In genomic region chr12:60216226-60216625, GRCh38 we compare ENCODE assay signal across 30 cellular contexts.
DNase-seq lines count a peak whose midpoint lies in the region; ATAC-seq, FAIRE-seq and TF ChIP-seq lines count a peak whose summit lies in the region.
"Had no signal": no experiment of that assay in that cellular context is flagged by ENCODE, and none has a peak within 500 bp of the region (broad histone marks: within the 10 kb centered on the region; RNA-seq: fewer than 3 reads in every experiment).

No MANE protein-coding gene starts in this region.

- H3K27ac Mint-ChIP-seq in WTC11 = no peak overlapping the region
- H3K27ac Mint-ChIP-seq: CD14-positive monocyte; CD4-positive, alpha-beta memory T cell; CD4-positive, CD25-positive, alpha-beta regulatory T cell; CD8-positive, alpha-beta memory T cell had no signal

- H4K20me1 ChIP-seq in H1 (replicated peaks in 1 of 2; ENCODE audit: control insufficient read depth in 1 of 2, insufficient read depth in 2 of 2, low read length in 2 of 2) (no peaks in the 10 kb centered on the region), fibroblast of lung (ENCODE audit: control insufficient read depth, extremely low read depth, insufficient read depth, low read length) (no peaks in the 10 kb centered on the region), neural cell (ENCODE audit: insufficient read depth) (no peaks in the 10 kb centered on the region)
- H4K20me1 ChIP-seq: BLaER1 had no signal

- TF ChIP-seq CTCF in WTC11 (IDR thresholded peaks at IDR 0.05) = no peak
- TF ChIP-seq CTCF in H1 (IDR thresholded peaks at IDR 0.05; ENCODE audit: control extremely low read depth in 1 of 3, insufficient read depth in 1 of 3, low read depth in 1 of 3, low read length in 3 of 3) = no peak
- no peak for TF ChIP-seq CTCF in fibroblast of lung (conservative IDR thresholded peaks at IDR 0.05 in 1 of 2, IDR thresholded peaks at IDR 0.05 in 1 of 2; ENCODE audit: low read depth in 1 of 2, low read length in 2 of 2)
- TF ChIP-seq CTCF in neural cell (IDR thresholded peaks at IDR 0.05; ENCODE audit: poor library complexity, severe bottlenecking) = no peak

- CTCF ChIA-PET in WTC11 (lab: Charles Lee) = no interaction called here
- CTCF ChIA-PET in H1 (lab: Charles Lee; ENCODE audit: partially characterized antibody) = no interaction called here

- H3K4me3 Mint-ChIP-seq in WTC11 = no peak overlapping the region
- H3K4me3 Mint-ChIP-seq: CD14-positive monocyte; CD4-positive, alpha-beta memory T cell; CD4-positive, CD25-positive, alpha-beta regulatory T cell; CD8-positive, alpha-beta memory T cell had no signal

- H3F3A ChIP-seq in neural cell (ENCODE audit: insufficient read depth, low read length, poor library complexity, severe bottlenecking) = no peaks in the 10 kb centered on the region

- no peak overlapping the region for H3K23ac ChIP-seq in H1 (ENCODE audit: insufficient read length)

- H2BK12ac ChIP-seq in H1 (ENCODE audit: low read depth, low read length) = no peak overlapping the region

- H2BK120ac ChIP-seq in H1 (replicated peaks; ENCODE audit: low read depth, low read length) = no peak overlapping the region

- H2AK5ac ChIP-seq in H1 (ENCODE audit: low read depth, low read length) = no peak overlapping the region

- H3K23me2 ChIP-seq in H1 (ENCODE audit: low read depth, low read length) = no peaks in the 10 kb centered on the region

- H3K27me3 Mint-ChIP-seq in WTC11 (ENCODE audit: low read depth) = 0 out of 2 replicates have a peak, but pooled peaks cover 5% of the 10 kb centered on the region
- H3K27me3 Mint-ChIP-seq: CD4-positive, alpha-beta memory T cell; CD4-positive, CD25-positive, alpha-beta regulatory T cell; CD8-positive, alpha-beta memory T cell had no signal

- WGBS in H1 (ENCODE audit: extremely low coverage in 1 of 2, insufficient coverage in 1 of 2, insufficient read length in 1 of 2, insufficient replicate concordance in 2 of 2, low coverage in 1 of 2, low lambda C conversion rate in 2 of 2, missing lambda C conversion rate in 1 of 2), 2 experiments = 82% methylated on average over 5 of the region's 5 CpGs; no CpG with 5 or more reads in 1 of the 2 experiments

- no peaks in the 10 kb centered on the region for H3K4me1 ChIP-seq in H1 (replicated peaks in 1 of 4; ENCODE audit: control insufficient read depth in 3 of 4, insufficient read depth in 4 of 4, low read length in 3 of 4)
- H3K4me1 ChIP-seq in fibroblast of lung (ENCODE audit: control insufficient read depth, extremely low read depth, insufficient read depth, low read length) = no peaks in the 10 kb centered on the region
- H3K4me1 ChIP-seq in HAP-1 = no peaks in the 10 kb centered on the region
- H3K4me1 ChIP-seq: BE2C, BLaER1 had no signal

- no peaks in the 10 kb centered on the region for H3K36me3 ChIP-seq in H1 (ENCODE audit: control insufficient read depth in 2 of 4, insufficient read depth in 4 of 4, low read length in 3 of 4)
- no peaks in the 10 kb centered on the region for H3K36me3 ChIP-seq in fibroblast of lung (ENCODE audit: control insufficient read depth, insufficient read depth, low read length)
- H3K36me3 ChIP-seq in neural cell (ENCODE audit: insufficient read depth, low read length) = no peaks in the 10 kb centered on the region
- no peaks in the 10 kb centered on the region for H3K36me3 ChIP-seq in HAP-1 (replicated peaks)
- H3K36me3 ChIP-seq: BE2C, BLaER1 had no signal

- H3K9me3 ChIP-seq in H1 (ENCODE audit: insufficient read depth in 2 of 2, low read depth in 1 of 2, low read length in 1 of 2) (peaks cover 6 to 7% of the 10 kb centered on the region in 2 experiments; a peak in 2 of 4 replicates), fibroblast of lung (ENCODE audit: control insufficient read depth, insufficient read depth, low read depth, low read length) (no peaks in the 10 kb centered on the region), neural cell (ENCODE audit: low read length) (no peaks in the 10 kb centered on the region), HAP-1 (no peaks in the 10 kb centered on the region; the same call in 1 of the 2 replicates)
- H3K9me3 ChIP-seq: BE2C had no signal

- H4K8ac ChIP-seq in H1 (ENCODE audit: extremely low read depth, insufficient read depth, low read length) = no peak overlapping the region

- no peak overlapping the region for H3K18ac ChIP-seq in H1 (ENCODE audit: extremely low read depth, low read length)

- H3K4me3 ChIP-seq in H1 (ENCODE audit: extremely low read depth in 1 of 4, insufficient read depth in 2 of 4, low read depth in 3 of 4, low read length in 4 of 4) (no peak overlapping the region), fibroblast of lung (replicated peaks in 1 of 4; ENCODE audit: control extremely low read depth in 1 of 4, insufficient read depth in 1 of 4, low read depth in 3 of 4, low read length in 4 of 4) (no peak overlapping the region), neural cell (ENCODE audit: low read length) (no peak overlapping the region), HAP-1 (no peak overlapping the region)
- H3K4me3 ChIP-seq: BLaER1, GM12878 had no signal

- no peak for FAIRE-seq in H1 (lab: Jason Lieb, UNC)
- FAIRE-seq: A204.1, GM12878, GM12892, GM18507, GM19239 had no signal

- H3K9ac ChIP-seq in H1 (replicated peaks in 1 of 4; ENCODE audit: extremely low read depth in 1 of 4, low read depth in 3 of 4, low read length in 3 of 4) = no peak overlapping the region
- no peak overlapping the region for H3K9ac ChIP-seq in fibroblast of lung (ENCODE audit: insufficient read depth, low read length)
- H3K9ac ChIP-seq in neural cell (ENCODE audit: low read length) = no peak overlapping the region
- H3K9ac ChIP-seq: BLaER1 had no signal

- H3K4me2 ChIP-seq in H1 (ENCODE audit: insufficient read depth in 1 of 2, low read depth in 2 of 2, low read length in 2 of 2) (no peak overlapping the region), fibroblast of lung (ENCODE audit: extremely low read depth, insufficient read depth, low read length) (no peak overlapping the region), neural cell (ENCODE audit: low read length) (no peak overlapping the region)
- H3K4me2 ChIP-seq: BLaER1 had no signal

- H2AFZ ChIP-seq in H1 (ENCODE audit: low read length) (peak overlapping the region; percentile 73; the same call in 1 of the 2 replicates), fibroblast of lung (ENCODE audit: low read length) (peak overlapping the region; percentile 0), neural cell (ENCODE audit: low read depth, low read length) (no peak overlapping the region)

- POLR2A ChIA-PET in WTC11 (lab: Charles Lee) = no interaction called here
- POLR2A ChIA-PET in H1 (lab: Charles Lee; ENCODE audit: partially characterized antibody) = no interaction called here

- no peak overlapping the region for H2BK20ac ChIP-seq in H1 (ENCODE audit: low read length)

- H3K14ac ChIP-seq in H1 (ENCODE audit: insufficient read length) = no peak overlapping the region

- TF ChIP-seq EP300 in H1 (IDR thresholded peaks at IDR 0.05; ENCODE audit: borderline replicate concordance in 1 of 2, low read depth in 2 of 2, low read length in 2 of 2) (no peak), neural cell (conservative IDR thresholded peaks at IDR 0.05; ENCODE audit: poor library complexity, severe bottlenecking) (no peak)

- TF ChIP-seq POLR2A in H1 (IDR thresholded peaks at IDR 0.05; ENCODE audit: control extremely low read depth in 1 of 2, low read depth in 2 of 2, low read length in 2 of 2) = no peak

- no peak overlapping the region for H2BK5ac ChIP-seq in H1 (ENCODE audit: low read depth, low read length)

- H3K79me2 ChIP-seq in H1 (ENCODE audit: control insufficient read depth in 1 of 2, insufficient read depth in 2 of 2, low read length in 2 of 2) = no peaks in the 10 kb centered on the region
- H3K79me2 ChIP-seq in fibroblast of lung (ENCODE audit: control insufficient read depth, insufficient read depth, low read length) = no peaks in the 10 kb centered on the region
- H3K79me2 ChIP-seq in neural cell (replicated peaks; ENCODE audit: insufficient read depth, low read length) = no peaks in the 10 kb centered on the region

- H3K27ac ChIP-seq in H1 (ENCODE audit: low read depth, low read length) (no peak overlapping the region), fibroblast of lung (ENCODE audit: insufficient read depth, low read length) (no peak overlapping the region), neural cell (ENCODE audit: low read length) (no peak overlapping the region)
- H3K27ac ChIP-seq: BLaER1 had no signal

- no peak overlapping the region for H2BK15ac ChIP-seq in H1 (ENCODE audit: low read length)

- H3K9me2 ChIP-seq in neural cell (ENCODE audit: insufficient read depth, low read length) = no peaks in the 10 kb centered on the region

- peaks cover 42% of the 10 kb centered on the region for H3K9me3 Mint-ChIP-seq in WTC11

- H3K27me3 ChIP-seq in H1 (replicated peaks in 1 of 4; ENCODE audit: control insufficient read depth in 3 of 4, extremely low read depth in 1 of 4, insufficient read depth in 3 of 4, low read length in 3 of 4) = no peaks in the 10 kb centered on the region
- no peaks in the 10 kb centered on the region for H3K27me3 ChIP-seq in fibroblast of lung (ENCODE audit: control insufficient read depth, insufficient read depth, low read length)
- no peaks in the 10 kb centered on the region for H3K27me3 ChIP-seq in neural cell (ENCODE audit: insufficient read depth, low read depth, low read length)
- H3K27me3 ChIP-seq in HAP-1 (ENCODE audit: low read depth) = no peaks in the 10 kb centered on the region
- H3K27me3 ChIP-seq: BE2C, BLaER1 had no signal

- H3K56ac ChIP-seq in H1 (replicated peaks; ENCODE audit: insufficient read length, low read depth, low read length) = no peak overlapping the region

- H3K36me3 Mint-ChIP-seq in WTC11 = peaks cover 35% of the 10 kb centered on the region
- H3K36me3 Mint-ChIP-seq: CD14-positive monocyte; CD4-positive, alpha-beta memory T cell; CD4-positive, CD25-positive, alpha-beta regulatory T cell; CD8-positive, alpha-beta memory T cell had no signal

- H3K4ac ChIP-seq in H1 (replicated peaks; ENCODE audit: insufficient read length, low read depth, low read length) = no peak overlapping the region

- in situ Hi-C loops in HAP-1 (cut with MboI; ENCODE audit: low sequenced_read_pairs) = no loop called here

- H3K79me1 ChIP-seq in H1 (ENCODE audit: low read depth, low read length) = no peaks in the 10 kb centered on the region

- H3K4me1 Mint-ChIP-seq in WTC11 = peaks cover 18% of the 10 kb centered on the region
- H3K4me1 Mint-ChIP-seq: CD14-positive monocyte; CD4-positive, alpha-beta memory T cell; CD4-positive, CD25-positive, alpha-beta regulatory T cell; CD8-positive, alpha-beta memory T cell had no signal

- ATAC-seq in WTC11 = peak; percentile 73
- ATAC-seq in GM21390 (IDR thresholded peaks at IDR 0.05; ENCODE audit: unreplicated experiment) = no peak
- no peak for ATAC-seq in GM18907 (IDR thresholded peaks at IDR 0.05; ENCODE audit: unreplicated experiment)
- ATAC-seq: GM12878 had no signal

- no peak overlapping the region for H4K91ac ChIP-seq in H1 (replicated peaks; ENCODE audit: insufficient read length, low read length)

- DNase-seq in WTC11 (ENCODE audit: low spot score) (no peak), H1 (ENCODE audit: low read depth in 1 of 2, low spot score in 2 of 2) (no peak), fibroblast of lung (ENCODE audit: low read depth in 2 of 2) (no peak), iPS-NIHi11 (ENCODE audit: low spot score) (no peak), HAP-1 (ENCODE audit: low spot score in 2 of 2) (no peak)
- DNase-seq: 8988T; ACHN; BE2C; C1 segment of cervical spinal cord; CD4-positive, alpha-beta memory T cell; CD4-positive, CD25-positive, alpha-beta regulatory T cell; CD8-positive, alpha-beta memory T cell; COR-L47; DMS 273 treated with DMSO at 0.1 percent for 48 hours; DMS153; DMS53; DMS79; DND-41; EL; GDM1 had no signal

- no peak for TF ChIP-seq RAD21 in H1 (IDR thresholded peaks at IDR 0.05 in 1 of 2, conservative IDR thresholded peaks at IDR 0.05 in 1 of 2; ENCODE audit: low read depth in 2 of 2, low read length in 2 of 2)
- TF ChIP-seq RAD21 in neural cell (conservative IDR thresholded peaks at IDR 0.05) = no peak

- H4K5ac ChIP-seq in H1 (ENCODE audit: insufficient read length, low read depth, low read length) = no peak overlapping the region
